7 cellular contexts compared by ENCODE assay signal in the genomic region with DNA sequence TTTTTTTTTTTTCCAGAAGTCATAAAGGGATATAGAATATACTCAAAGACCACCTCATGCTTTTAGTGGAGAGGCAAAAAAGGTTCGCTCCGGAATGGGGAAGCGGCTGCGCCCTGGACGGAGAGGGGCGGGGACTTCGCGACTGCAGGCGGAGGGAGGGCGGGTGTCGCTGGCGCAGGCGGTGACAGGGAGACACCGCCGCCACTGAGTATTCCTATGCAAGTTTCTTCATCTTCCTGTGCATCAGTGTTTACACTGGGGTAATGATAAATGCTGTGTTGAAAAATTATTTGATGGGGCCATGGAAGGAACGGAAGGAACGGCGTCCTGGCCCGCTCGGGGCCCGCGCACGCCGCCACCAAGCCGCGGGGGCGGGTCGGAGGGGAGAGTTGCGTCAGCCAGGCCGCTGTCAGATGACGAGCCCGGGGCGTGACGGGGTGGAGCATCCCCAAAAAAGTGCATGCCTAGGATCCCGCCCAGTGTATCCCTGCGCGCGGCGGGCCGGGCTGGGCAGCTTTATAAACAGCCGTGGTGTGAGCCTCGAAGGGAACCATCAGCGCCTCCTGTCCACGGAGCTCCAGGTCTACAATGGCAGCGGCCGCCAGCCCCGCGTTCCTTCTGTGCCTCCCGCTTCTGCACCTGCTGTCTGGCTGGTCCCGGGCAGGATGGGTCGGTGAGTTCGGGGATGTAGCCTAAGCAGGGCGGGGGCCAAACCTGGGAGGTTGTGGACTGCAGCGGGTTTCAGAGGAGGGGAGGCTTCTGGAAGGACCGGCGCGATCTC. TPM values are rescaled to one million over a fixed set of nuclear protein-coding genes. Genes with fewer than 3 reads are reported as not detected.
A peak's percentile ranks its signal among the peaks of the same experiment; 100 is the strongest.
DNase-seq lines count a peak whose midpoint lies in the region; ATAC-seq, FAIRE-seq and TF ChIP-seq lines count a peak whose summit lies in the region.

A gene with protein sequence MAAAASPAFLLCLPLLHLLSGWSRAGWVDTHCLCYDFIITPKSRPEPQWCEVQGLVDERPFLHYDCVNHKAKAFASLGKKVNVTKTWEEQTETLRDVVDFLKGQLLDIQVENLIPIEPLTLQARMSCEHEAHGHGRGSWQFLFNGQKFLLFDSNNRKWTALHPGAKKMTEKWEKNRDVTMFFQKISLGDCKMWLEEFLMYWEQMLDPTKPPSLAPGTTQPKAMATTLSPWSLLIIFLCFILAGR (plus strand): TSS at position 482 of the 781 bp plus-strand sequence. CDS start 107 bp downstream, at position 589.

- peak within 1 kb of the TSS; percentile 76 for H3K4me2 ChIP-seq in fibroblast of lung (ENCODE audit: extremely low read depth, insufficient read depth, low read length)

- peak; percentile 71 to 74 for ATAC-seq in activated T-cell treated with anti-CD3 and anti-CD28 coated beads, Interleukin-2, amount 50 U/mL, for 4 hours
- peak; percentile 65 to 69 for ATAC-seq in naive thymus-derived CD8-positive, alpha-beta T cell
- ATAC-seq in stimulated activated memory B cell treated with anti-CD40 and anti-IgM and Interleukin-4, amounts not matched to agents 10 μg/mL and 1 μg/mL and 100 μg/mL, for 72 hours: peak; percentile 84

- H3K27me3 ChIP-seq in HUES6 (ENCODE audit: control insufficient read depth, insufficient read depth, low read length) (peaks cover 98% of the 10 kb centered on the region), fibroblast of lung (ENCODE audit: control insufficient read depth, insufficient read depth, low read length) (peaks cover 33% of the 10 kb centered on the region)

- H3K36me3 Mint-ChIP-seq in activated T-cell treated with anti-CD3 and anti-CD28 coated beads, Interleukin-2, amount 50 U/mL, for 4 hours (ENCODE audit: insufficient read depth): no peaks in the 10 kb centered on the region
- peaks cover 0 to 6% (median 0%) of the 10 kb centered on the region in 3 donors for H3K36me3 Mint-ChIP-seq in naive thymus-derived CD8-positive, alpha-beta T cell
- H3K36me3 Mint-ChIP-seq in stimulated activated memory B cell treated with anti-CD40 and anti-IgM and Interleukin-4, amounts not matched to agents 10 μg/mL and 1 μg/mL and 100 μg/mL, for 72 hours: peaks cover 7% of the 10 kb centered on the region

- H3K79me2 ChIP-seq in fibroblast of lung (ENCODE audit: control insufficient read depth, insufficient read depth, low read length): no peaks in the 10 kb centered on the region

- peak within 1 kb of the TSS; percentile 64 for H2AFZ ChIP-seq in fibroblast of lung (ENCODE audit: low read length)

- H3K36me3 ChIP-seq in HUES6 (ENCODE audit: control insufficient read depth, insufficient read depth, low read length) (no peaks in the 10 kb centered on the region), fibroblast of lung (ENCODE audit: control insufficient read depth, insufficient read depth, low read length) (no peaks in the 10 kb centered on the region)

- H3K27me3 Mint-ChIP-seq in activated T-cell treated with anti-CD3 and anti-CD28 coated beads, Interleukin-2, amount 50 U/mL, for 4 hours (ENCODE audit: low read depth): peaks cover 85% of the 10 kb centered on the region
- H3K27me3 Mint-ChIP-seq in naive thymus-derived CD8-positive, alpha-beta T cell: peaks cover 55 to 96% (median 76%) of the 10 kb centered on the region in 5 donors
- H3K27me3 Mint-ChIP-seq in stimulated activated memory B cell treated with anti-CD40 and anti-IgM and Interleukin-4, amounts not matched to agents 10 μg/mL and 1 μg/mL and 100 μg/mL, for 72 hours: peaks cover 90% of the 10 kb centered on the region

- peaks cover 19% of the 10 kb centered on the region for H3K4me1 Mint-ChIP-seq in activated T-cell treated with anti-CD3 and anti-CD28 coated beads, Interleukin-2, amount 50 U/mL, for 4 hours (ENCODE audit: low read depth)
- H3K4me1 Mint-ChIP-seq in naive thymus-derived CD8-positive, alpha-beta T cell: peaks cover 19 to 32% (median 29%) of the 10 kb centered on the region in 4 donors
- peaks cover 44% of the 10 kb centered on the region for H3K4me1 Mint-ChIP-seq in stimulated activated memory B cell treated with anti-CD40 and anti-IgM and Interleukin-4, amounts not matched to agents 10 μg/mL and 1 μg/mL and 100 μg/mL, for 72 hours

- H3K9me3 Mint-ChIP-seq in activated T-cell treated with anti-CD3 and anti-CD28 coated beads, Interleukin-2, amount 50 U/mL, for 4 hours: no peaks in the 10 kb centered on the region
- H3K9me3 Mint-ChIP-seq in naive thymus-derived CD8-positive, alpha-beta T cell: no peaks in the 10 kb centered on the region
- H3K9me3 Mint-ChIP-seq in stimulated activated memory B cell treated with anti-CD40 and anti-IgM and Interleukin-4, amounts not matched to agents 10 μg/mL and 1 μg/mL and 100 μg/mL, for 72 hours: no peaks in the 10 kb centered on the region

- POLR2A ChIA-PET in naive thymus-derived CD8-positive, alpha-beta T cell (lab: Charles Lee): no interaction called here

- DNase-seq in GM18507 (ENCODE audit: extremely low spot score, insufficient read length, low read depth): peak; percentile 11
- DNase-seq in OCI-M1 (lab: John Stamatoyannopoulos, UW): peak; percentile 94
- peak; percentile 75 for DNase-seq in activated T-cell treated with anti-CD3 and anti-CD28 coated beads, Interleukin-2, amount 50 U/mL, for 4 hours
- DNase-seq in fibroblast of lung (ENCODE audit: low read depth in 2 of 2): peak; percentile 79 to 89
- peak; percentile 39 to 82 (median 64) for DNase-seq in naive thymus-derived CD8-positive, alpha-beta T cell

- H3K4me1 ChIP-seq in HUES6 (ENCODE audit: control insufficient read depth, insufficient read depth, low read length) (peaks cover 10% of the 10 kb centered on the region), fibroblast of lung (ENCODE audit: control insufficient read depth, extremely low read depth, insufficient read depth, low read length) (no peaks in the 10 kb centered on the region)

- H3K9ac ChIP-seq in HUES6 (ENCODE audit: low read length) (peak within 1 kb of the TSS; percentile 72), fibroblast of lung (ENCODE audit: insufficient read depth, low read length) (peak within 1 kb of the TSS; percentile 26)

- no peaks in the 10 kb centered on the region for H4K20me1 ChIP-seq in fibroblast of lung (ENCODE audit: control insufficient read depth, extremely low read depth, insufficient read depth, low read length)

- H3K4me3 ChIP-seq in HUES6 (ENCODE audit: low read depth, low read length) (peak within 1 kb of the TSS; percentile 74), fibroblast of lung (replicated peaks in 1 of 4; ENCODE audit: control extremely low read depth in 1 of 4, insufficient read depth in 1 of 4, low read depth in 3 of 4, low read length in 4 of 4) (peak within 1 kb of the TSS; percentile 33 to 57 (median 47))

- H3K27ac ChIP-seq in HUES6 (ENCODE audit: low read depth, low read length): no peak within 1 kb of the TSS; the same call in 1 of the 2 replicates
- H3K27ac ChIP-seq in fibroblast of lung (ENCODE audit: insufficient read depth, low read length): no peak within 1 kb of the TSS

- peak within 1 kb of the TSS in 9 of 10 donors; percentile 23 to 92 (median 77) for H3K27ac Mint-ChIP-seq in naive thymus-derived CD8-positive, alpha-beta T cell
- H3K27ac Mint-ChIP-seq in stimulated activated memory B cell treated with anti-CD40 and anti-IgM and Interleukin-4, amounts not matched to agents 10 μg/mL and 1 μg/mL and 100 μg/mL, for 72 hours: peak within 1 kb of the TSS; percentile 81

- FAIRE-seq in GM18507 (lab: Jason Lieb, UNC): no peak

- H3K4me3 Mint-ChIP-seq in activated T-cell treated with anti-CD3 and anti-CD28 coated beads, Interleukin-2, amount 50 U/mL, for 4 hours: peak within 1 kb of the TSS; percentile 87
- peak within 1 kb of the TSS; percentile 83 to 97 (median 94) for H3K4me3 Mint-ChIP-seq in naive thymus-derived CD8-positive, alpha-beta T cell
- H3K4me3 Mint-ChIP-seq in stimulated activated memory B cell treated with anti-CD40 and anti-IgM and Interleukin-4, amounts not matched to agents 10 μg/mL and 1 μg/mL and 100 μg/mL, for 72 hours: peak within 1 kb of the TSS; percentile 83

- H3K9me3 ChIP-seq in HUES6 (ENCODE audit: control insufficient read depth, insufficient read depth, low read depth, low read length): no peaks in the 10 kb centered on the region
- no peaks in the 10 kb centered on the region for H3K9me3 ChIP-seq in fibroblast of lung (ENCODE audit: control insufficient read depth, insufficient read depth, low read depth, low read length)

- TF ChIP-seq CTCF in fibroblast of lung (conservative IDR thresholded peaks at IDR 0.05 in 1 of 2, IDR thresholded peaks at IDR 0.05 in 1 of 2; ENCODE audit: low read depth in 1 of 2, low read length in 2 of 2): no peak

RNA-seq across cellular contexts. Expression of the gene that starts here (rescaled TPM):
- 1 to 10 TPM in 2 of 3 donors, under 1 TPM in 1; 0.83 to 1.3 (median 1.2) TPM for total RNA-seq in activated T-cell treated with anti-CD3 and anti-CD28 coated beads, Interleukin-2, amount 50 U/mL, for 4 hours
- 0.26 and 0.83 TPM in 2 replicates for total RNA-seq in fibroblast of lung
- 1.1 and 2.1 TPM in 2 replicates for polyA plus RNA-seq in fibroblast of lung
- 0.89 and 1.5 TPM in 2 replicates for polyA plus RNA-seq in fibroblast of lung (2012)
- 1.5 TPM in 1 of 2 replicates, not detected in the other for polyA minus RNA-seq in fibroblast of lung (ENCODE audit: low replicate concordance)
- under 1 TPM in 1 of 2 experiments, not detected in 1; 0.16 TPM for total RNA-seq in naive thymus-derived CD8-positive, alpha-beta T cell
- polyA plus RNA-seq in naive thymus-derived CD8-positive, alpha-beta T cell: not detected

Comparison
In these comparisons a context has a peak if more than half of its experiments do, and no peak if none do; other contexts are left out.
1. Peak in DNase-seq and ATAC-seq in naive thymus-derived CD8-positive, alpha-beta T cell; RNA of the gene not detected or under 1 TPM.
2. DNase-seq: peak in every context shown above with its lines; median percentile 94 in OCI-M1; 84 in fibroblast of lung; 75 in activated T-cell treated with anti-CD3 and anti-CD28 coated beads, Interleukin-2, amount 50 U/mL, for 4 hours; 64 in naive thymus-derived CD8-positive, alpha-beta T cell; 11 in GM18507.